ENCODE assay signal across 6 cellular contexts in genomic region chr1:32199717-32200072, GRCh38. TPM values are rescaled to one million over a fixed set of nuclear protein-coding genes. Genes with fewer than 3 reads are reported as not detected.
DNase-seq lines count a peak whose midpoint lies in the region; TF ChIP-seq lines count a peak whose summit lies in the region.

No MANE protein-coding gene starts in this region.

- WGBS in adrenal gland, 4 donors: 39 to 67% (median 44%) methylated on average over 1 to 6 of the region's 6 CpGs

- H3K4me1 ChIP-seq in HUES6 (ENCODE audit: control insufficient read depth, insufficient read depth, low read length) (peaks cover 21% of the 10 kb centered on the region), adrenal gland (replicated peaks in 1 of 2) (peaks cover 35 to 45% of the 10 kb centered on the region in 2 donors), muscle layer of duodenum (ENCODE audit: control insufficient read depth in 1 of 2, insufficient read depth in 2 of 2, low read length in 2 of 2) (peaks cover 6 to 31% of the 10 kb centered on the region in 2 donors)

- no peak for TF ChIP-seq CTCF in adrenal gland (IDR thresholded peaks at IDR 0.05)

- H3K27me3 ChIP-seq in HUES6 (ENCODE audit: control insufficient read depth, insufficient read depth, low read length) (peaks cover 7% of the 10 kb centered on the region; the same call in 1 of the 2 replicates), adrenal gland (no peaks in the 10 kb centered on the region), muscle layer of duodenum (ENCODE audit: low read depth, low read length) (no peaks in the 10 kb centered on the region)

- no peaks in the 10 kb centered on the region for H3K9me3 ChIP-seq in HUES6 (ENCODE audit: control insufficient read depth, insufficient read depth, low read depth, low read length)
- no peaks in the 10 kb centered on the region for H3K9me3 ChIP-seq in adrenal gland (replicated peaks in 1 of 3)
- H3K9me3 ChIP-seq in muscle layer of duodenum (ENCODE audit: control insufficient read depth in 1 of 2, low read length in 2 of 2): no peaks in the 10 kb centered on the region

- peak in 6 of 7 donors; percentile 64 to 87 (median 76) for DNase-seq in adrenal gland
- DNase-seq in HPDE6-E6E7 (ENCODE audit: extremely low spot score): no peak
- DNase-seq in stimulated activated CD4-positive, alpha-beta T cell treated with anti-CD3 and anti-CD28 coated beads, Interleukin-1b, Interleukin-23, amount 100 ng/mL, for 48 hours: no peak
- no peak for DNase-seq in activated naive CD4-positive, alpha-beta T cell treated with Interleukin-2 at 50 U/mL for 16 hours

- no peak overlapping the region for H3K27ac ChIP-seq in HUES6 (ENCODE audit: low read depth, low read length)
- H3K27ac ChIP-seq in adrenal gland: peak overlapping the region in 4 of 5 donors; percentile 70 to 90 (median 82)
- no peak overlapping the region for H3K27ac ChIP-seq in muscle layer of duodenum (ENCODE audit: low read length)

- TF ChIP-seq POLR2A in adrenal gland (IDR thresholded peaks at IDR 0.05): peak in 1 of 2 donors; percentile 1

- peaks cover 39% of the 10 kb centered on the region for H3K36me3 ChIP-seq in HUES6 (ENCODE audit: control insufficient read depth, insufficient read depth, low read length)
- peaks cover 0 to 37% of the 10 kb centered on the region in 2 donors for H3K36me3 ChIP-seq in adrenal gland (replicated peaks in 1 of 2)
- peaks cover 26 to 28% of the 10 kb centered on the region in 2 donors for H3K36me3 ChIP-seq in muscle layer of duodenum (ENCODE audit: control insufficient read depth in 1 of 2, insufficient read depth in 2 of 2, low read length in 2 of 2)

- H3K4me3 ChIP-seq in HUES6 (ENCODE audit: low read depth, low read length) (peak overlapping the region; percentile 66), adrenal gland (peak overlapping the region in 1 of 4 donors; percentile 77), muscle layer of duodenum (ENCODE audit: low read depth in 1 of 2, low read length in 2 of 2) (peak overlapping the region; percentile 82 to 86)

- H3K9ac ChIP-seq in HUES6 (ENCODE audit: low read length): no peak overlapping the region

- intact Hi-C loops in adrenal gland (cut with DNase I): loop anchor here in 1 of 2 donors (5.0 kb wide), 1 partner anchor 48 kb away; the partner anchor contains the start of gene FAM167B

RNA-seq across cellular contexts. Expression of gene CCDC28B, which starts 0.7 kb away (rescaled TPM):
- 10 to 100 TPM; 11.4 to 31.4 (median 20.1) TPM for total RNA-seq in adrenal gland
- polyA plus RNA-seq in adrenal gland: 10 to 100 TPM in 2 of 3 donors, 1 to 10 TPM in 1; 3.4 to 47.7 (median 42.6) TPM

RNA-seq across cellular contexts. Expression of gene IQCC, which starts 5.8 kb away (rescaled TPM):
- 1 to 10 TPM; 1.5 to 3.6 (median 2.5) TPM for total RNA-seq in adrenal gland
- 1 to 10 TPM; 3.1 to 3.9 (median 3.6) TPM for polyA plus RNA-seq in adrenal gland

RNA-seq across cellular contexts. Expression of gene DCDC2B, which starts 9.2 kb away (rescaled TPM):
- total RNA-seq in adrenal gland: not detected
- polyA plus RNA-seq in adrenal gland: not detected

RNA-seq across cellular contexts. Expression of gene TXLNA, which starts 20.2 kb away (rescaled TPM):
- total RNA-seq in adrenal gland: 10 to 100 TPM; 57.5 to 97.4 (median 68.3) TPM
- polyA plus RNA-seq in adrenal gland: 10 to 100 TPM; 14.9 to 51.0 (median 25.7) TPM

RNA-seq across cellular contexts. Expression of gene TMEM234, which starts 22.5 kb away (rescaled TPM):
- 10 to 100 TPM in 6 of 8 donors, 1 to 10 TPM in 2; 2.1 to 27.1 (median 16.3) TPM for total RNA-seq in adrenal gland
- polyA plus RNA-seq in adrenal gland: 10 to 100 TPM; 10.2 to 57.7 (median 34.6) TPM

Comparison
In these comparisons a context has a peak if more than half of its experiments do, and no peak if none do; other contexts are left out.
1. H3K27ac ChIP-seq: peak in adrenal gland (4 of 5); none in HUES6 (single experiment) and muscle layer of duodenum (single experiment).
2. DNase-seq: peak in adrenal gland (6 of 7); none in HPDE6-E6E7 (single experiment), stimulated activated CD4-positive, alpha-beta T cell treated with anti-CD3 and anti-CD28 coated beads, Interleukin-1b, Interleukin-23, amount 100 ng/mL, for 48 hours (single experiment) and activated naive CD4-positive, alpha-beta T cell treated with Interleukin-2 at 50 U/mL for 16 hours (single experiment).